In genomic region chr3:15064835-15065549, GRCh38 we compare ENCODE assay signal across 8 cellular contexts. TPM values are rescaled to one million over a fixed set of nuclear protein-coding genes. Genes with fewer than 3 reads are reported as not detected.
DNase-seq lines count a peak whose midpoint lies in the region; ATAC-seq, FAIRE-seq and TF ChIP-seq lines count a peak whose summit lies in the region.

Gene MRPS25, minus strand, starts transcription at chr3:15065315. Its CDS starts 121 bp downstream, at chr3:15065194.

- TF ChIP-seq CTCF in GM12865 (IDR thresholded peaks at IDR 0.05; ENCODE audit: insufficient read depth, low read depth, low read length, missing control alignments) (no peak), SU-DHL-6 (IDR thresholded peaks at IDR 0.05; ENCODE audit: insufficient read depth, low read length, poor library complexity, severe bottlenecking) (no peak), pancreas (IDR thresholded peaks at IDR 0.05) (no peak), thyroid gland (IDR thresholded peaks at IDR 0.05) (no peak)

- TF ChIP-seq POLR2A in thyroid gland (IDR thresholded peaks at IDR 0.05) = peak in 1 of 2 donors; percentile 90

- peaks cover 32% of the 10 kb centered on the region for H3K79me2 ChIP-seq in SU-DHL-6 (ENCODE audit: insufficient read depth, low read length)

- no peaks in the 10 kb centered on the region for H3K9me3 ChIP-seq in SU-DHL-6 (ENCODE audit: insufficient read depth, low read length)
- no peaks in the 10 kb centered on the region for H3K9me3 ChIP-seq in pancreas
- H3K9me3 ChIP-seq in thyroid gland = no peaks in the 10 kb centered on the region

- peak within 1 kb of the TSS; percentile 66 for H3K4me3 ChIP-seq in GM12865 (ENCODE audit: low read depth, low read length)
- peak within 1 kb of the TSS; percentile 99 for H3K4me3 ChIP-seq in SU-DHL-6 (ENCODE audit: insufficient read depth, low read length, poor library complexity, severe bottlenecking)
- peak within 1 kb of the TSS; percentile 73 to 94 (median 82) for H3K4me3 ChIP-seq in pancreas
- peak within 1 kb of the TSS; percentile 50 to 87 (median 78) for H3K4me3 ChIP-seq in thyroid gland (replicated peaks in 1 of 3)

- peak within 1 kb of the TSS; percentile 66 for H3K4me2 ChIP-seq in SU-DHL-6 (ENCODE audit: low read depth, low read length, poor library complexity, severe bottlenecking)

- no peaks in the 10 kb centered on the region; the same call in 1 of the 2 replicates for H4K20me1 ChIP-seq in SU-DHL-6 (ENCODE audit: low read depth, low read length)

- no peaks in the 10 kb centered on the region for H3K9me2 ChIP-seq in SU-DHL-6 (replicated peaks; ENCODE audit: insufficient read depth, low read length)

- FAIRE-seq in pancreas (lab: Jason Lieb, UNC) = no peak

- no peaks in the 10 kb centered on the region for H3K9me3 Mint-ChIP-seq in activated naive CD8-positive, alpha-beta T cell treated with anti-CD3 and anti-CD28 coated beads, Interleukin-2, amount 10 ng/mL, durations not matched to agents 7 days and 5 days

- peak within 1 kb of the TSS; percentile 95 for H3K4me3 Mint-ChIP-seq in activated naive CD8-positive, alpha-beta T cell treated with anti-CD3 and anti-CD28 coated beads, Interleukin-2, amount 10 ng/mL, durations not matched to agents 7 days and 5 days

- 0 out of 2 replicates have a peak, but pooled peaks cover 5% of the 10 kb centered on the region for H3F3A ChIP-seq in SU-DHL-6 (ENCODE audit: insufficient read depth)

- H3K27ac Mint-ChIP-seq in activated naive CD8-positive, alpha-beta T cell treated with anti-CD3 and anti-CD28 coated beads, Interleukin-2, amount 10 ng/mL, durations not matched to agents 7 days and 5 days = peak within 1 kb of the TSS; percentile 95

- H3K36me3 ChIP-seq in SU-DHL-6 (ENCODE audit: low read length) = no peaks in the 10 kb centered on the region
- H3K36me3 ChIP-seq in pancreas = no peaks in the 10 kb centered on the region
- H3K36me3 ChIP-seq in thyroid gland = no peaks in the 10 kb centered on the region

- peak; percentile 98 for ATAC-seq in HG02759 (IDR thresholded peaks at IDR 0.05; ENCODE audit: unreplicated experiment)
- ATAC-seq in activated naive CD8-positive, alpha-beta T cell treated with anti-CD3 and anti-CD28 coated beads, Interleukin-2, amount 10 ng/mL, durations not matched to agents 7 days and 5 days (ENCODE audit: low read depth) = peak; percentile 99
- peak; percentile 97 for ATAC-seq in Right ventricle myocardium superior (ENCODE audit: poor library complexity)
- peak; percentile 99 for ATAC-seq in pancreas

- H3K36me3 Mint-ChIP-seq in activated naive CD8-positive, alpha-beta T cell treated with anti-CD3 and anti-CD28 coated beads, Interleukin-2, amount 10 ng/mL, durations not matched to agents 7 days and 5 days = peaks cover 7% of the 10 kb centered on the region

- POLR2A ChIA-PET in activated naive CD8-positive, alpha-beta T cell treated with anti-CD3 and anti-CD28 coated beads, Interleukin-2, amount 10 ng/mL, durations not matched to agents 7 days and 5 days (lab: Charles Lee) = interaction anchor here (1.0 to 2.1 kb wide), 9 partner anchors 9 to 118 kb away, joined by 3 to 14 read pairs (median 4); partner anchors contain the start of gene RBSN

- H3K27me3 Mint-ChIP-seq in activated naive CD8-positive, alpha-beta T cell treated with anti-CD3 and anti-CD28 coated beads, Interleukin-2, amount 10 ng/mL, durations not matched to agents 7 days and 5 days = peaks cover 2% of the 10 kb centered on the region

- H3K4me1 Mint-ChIP-seq in activated naive CD8-positive, alpha-beta T cell treated with anti-CD3 and anti-CD28 coated beads, Interleukin-2, amount 10 ng/mL, durations not matched to agents 7 days and 5 days = peaks cover 16% of the 10 kb centered on the region

- H3K4me1 ChIP-seq in pancreas (peaks cover 4 to 11% (median 10%) of the 10 kb centered on the region in 3 donors), thyroid gland (peaks cover 14 to 19% of the 10 kb centered on the region in 2 donors)

- H2AFZ ChIP-seq in SU-DHL-6 (ENCODE audit: low read depth, low read length, severe bottlenecking) = peak within 1 kb of the TSS; percentile 85

- H3K27ac ChIP-seq in SU-DHL-6 (ENCODE audit: low read depth, low read length) (peak within 1 kb of the TSS; percentile 64), pancreas (peak within 1 kb of the TSS; percentile 53 to 76 (median 64)), thyroid gland (peak within 1 kb of the TSS; percentile 51 to 83 (median 79))

- 0 to 1% methylated on average over 53 to 69 of the region's 69 CpGs for WGBS in pancreas, 2 donors
- 0 to 1% methylated on average over 18 to 43 of the region's 69 CpGs for whole genome bisulfite sequencing in thyroid gland, 2 donors

- intact Hi-C loops in Right ventricle myocardium superior (cut with DNase I) = no loop called here
- intact Hi-C loops in pancreas (cut with DNase I) = no loop called here
- intact Hi-C loops in thyroid gland (cut with DNase I) = no loop called here

- DNase-seq in GM12865 (ENCODE audit: low read depth) (peak; percentile 95), NCI-H128 (lab: John Stamatoyannopoulos, UW; ENCODE audit: unreplicated experiment) (peak; percentile 60), Right ventricle myocardium superior (peak; percentile 96), pancreas (peak; percentile 85 to 96 (median 88)), thyroid gland (peak; percentile 90 to 93)
- peak; percentile 90 for DNase-seq in activated naive CD8-positive, alpha-beta T cell treated with anti-CD3 and anti-CD28 coated beads, Interleukin-2, amount 10 ng/mL, durations not matched to agents 7 days and 5 days

- H3K9ac ChIP-seq in SU-DHL-6 (ENCODE audit: low read length) = peak within 1 kb of the TSS; percentile 100

- H3K27me3 ChIP-seq in SU-DHL-6 (ENCODE audit: low read length) = no peaks in the 10 kb centered on the region
- H3K27me3 ChIP-seq in pancreas = no peaks in the 10 kb centered on the region
- no peaks in the 10 kb centered on the region for H3K27me3 ChIP-seq in thyroid gland

RNA-seq across cellular contexts. Expression of gene MRPS25, which starts in this region (rescaled TPM):
- total RNA-seq in activated naive CD8-positive, alpha-beta T cell treated with anti-CD3 and anti-CD28 coated beads, Interleukin-2, amount 10 ng/mL, durations not matched to agents 7 days and 5 days = 10 to 100 TPM; 59.3 to 61.1 TPM
- total RNA-seq in Right ventricle myocardium superior (152 TPM), pancreas (10 to 100 TPM; 14.3 to 22.0 (median 18.1) TPM), thyroid gland (10 to 100 TPM; 63.3 to 91.6 (median 79.8) TPM)
- polyA plus RNA-seq in pancreas = 10 to 100 TPM; 26.1 to 44.0 TPM

Comparison
In these comparisons a context has a peak if more than half of its experiments do, and no peak if none do; other contexts are left out.
1. Peak in every context shown above with its lines: DNase-seq, ATAC-seq, H3K4me3 ChIP-seq and H3K27ac ChIP-seq.